Comparison of ENCODE assay signal across 26 cellular contexts in the genomic region with DNA sequence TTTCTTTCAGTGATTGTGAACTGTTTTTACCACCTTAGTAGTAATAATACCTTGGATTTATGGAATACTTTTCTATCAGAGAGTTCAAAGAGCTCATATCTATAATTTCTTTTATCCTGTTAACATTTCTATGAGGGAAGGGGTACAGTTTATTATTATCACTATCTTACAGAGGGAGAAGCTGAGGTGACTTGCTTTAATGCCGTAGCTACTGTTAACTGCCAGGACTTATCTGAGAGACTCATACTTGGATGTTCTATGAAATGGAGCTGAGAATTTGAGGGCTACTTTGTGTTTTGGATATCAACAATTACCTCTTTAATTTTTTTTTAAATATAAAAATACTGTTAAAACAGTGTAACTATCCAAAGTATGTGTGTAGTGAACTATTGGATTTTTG.
"Had no signal": no experiment of that assay in that cellular context is flagged by ENCODE, and none has a peak within 500 bp of the region (broad histone marks: within the 10 kb centered on the region; RNA-seq: fewer than 3 reads in every experiment).

No MANE protein-coding gene starts in this region.

- H3K9me3 ChIP-seq: adrenal gland, SJCRH30 had no signal

- H3K27me3 ChIP-seq: adrenal gland, SJCRH30 had no signal

- DNase-seq: activated CD4-positive, alpha-beta T cell treated with anti-CD3 and anti-CD28 coated beads, Interleukin-2, amount 10 ng/mL, durations not matched to agents 24 days and 14 days; activated CD4-positive, alpha-beta T cell treated with anti-CD3 and anti-CD28 coated beads, Interleukin-2, amount 50 U/mL, for 4 hours; activated CD8-positive, alpha-beta T cell treated with anti-CD3 and anti-CD28 coated beads, Interleukin-2, amount 10 ng/mL, durations not matched to agents 7 days and 5 days; activated gamma-delta T cell; activated naive CD4-positive, alpha-beta T cell treated with Interleukin-2 at 50 U/mL for 16 hours; activated T-cell treated with anti-CD3 and anti-CD28 coated beads, Interleukin-2, amount 50 U/mL, for 24 hours; adrenal gland; caudate nucleus; cerebellar nuclear complex; Kasumi-1; KG1; MM.1S; NCI-H1092 treated with DMSO at 0.1 percent for 48 hours; NCI-H146; NCI-H187; NCI-H2029 treated with DMSO at 0.1 percent for 48 hours; NCI-H2171 treated with DMSO at 0.1 percent for 48 hours; NCI-H2227 treated with DMSO at 0.1 percent for 48 hours; NCI-H446; NCI-H510A treated with DMSO at 0.1 percent for 48 hours; NCI-H774; SJCRH30; T1000 had no signal

- H3K27ac ChIP-seq: adrenal gland, SJCRH30, SK-N-MC had no signal

- H3K4me3 ChIP-seq: adrenal gland, SJCRH30, SK-N-MC had no signal

- ATAC-seq: activated CD8-positive, alpha-beta T cell treated with anti-CD3 and anti-CD28 coated beads, Interleukin-2, amount 10 ng/mL, durations not matched to agents 7 days and 5 days; activated naive CD4-positive, alpha-beta T cell treated with anti-CD3 and anti-CD28 coated beads, Interleukin-2, amount 50 U/mL, for 72 hours; Panc1 had no signal
